ENCODE assay signal across 1 cellular context in the genomic region with DNA sequence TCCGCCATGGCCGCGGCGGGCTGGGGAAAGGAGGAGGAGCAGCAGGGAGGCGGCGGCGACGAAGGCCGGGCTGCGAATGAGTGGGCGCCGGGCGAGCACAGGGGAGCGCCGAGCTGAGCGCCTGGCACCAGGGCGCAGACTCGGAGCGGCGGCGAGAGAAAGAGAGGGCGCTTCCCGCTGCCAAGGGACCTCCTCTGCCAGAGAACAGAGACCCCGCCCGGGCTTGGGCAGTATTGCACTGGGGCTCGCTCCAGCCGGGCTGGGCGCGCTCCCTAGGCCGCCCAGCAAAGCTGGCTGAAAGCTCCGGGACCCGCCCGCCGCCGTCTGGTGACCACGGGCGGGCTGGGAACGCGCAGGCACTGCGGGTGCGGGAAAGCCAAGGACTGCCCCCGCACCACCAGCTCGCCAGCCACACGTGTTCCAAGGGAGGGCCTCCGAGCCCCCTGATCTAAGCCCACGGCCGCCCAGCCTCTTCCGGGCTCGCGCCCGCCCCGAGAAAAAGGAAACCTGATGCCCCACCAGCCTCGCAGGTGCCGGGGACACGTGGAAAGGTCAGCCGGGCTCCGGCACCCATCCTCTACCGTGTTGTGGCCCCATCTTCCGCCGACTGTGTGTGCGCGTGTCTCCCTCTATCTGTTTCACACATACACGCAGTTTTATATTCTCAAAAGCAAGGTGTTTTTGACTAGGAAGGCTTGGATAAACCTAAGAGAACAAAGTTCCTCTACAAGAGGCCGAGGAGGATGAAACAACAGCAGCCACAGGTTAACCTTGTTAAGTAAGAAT.
A peak's percentile ranks its signal among the peaks of the same experiment; 100 is the strongest.
TF ChIP-seq lines count a peak whose summit lies in the region.

A gene (minus strand): TSS at position 140 of the 786 bp plus-strand sequence. CDS start 132 bp downstream, at position 8.

TF ChIP-seq in HepG2, 621 proteins besides CTCF, POLR2A, EP300 and RAD21 (continued from another document and continues in another):
- TF ChIP-seq, protein P1, sequence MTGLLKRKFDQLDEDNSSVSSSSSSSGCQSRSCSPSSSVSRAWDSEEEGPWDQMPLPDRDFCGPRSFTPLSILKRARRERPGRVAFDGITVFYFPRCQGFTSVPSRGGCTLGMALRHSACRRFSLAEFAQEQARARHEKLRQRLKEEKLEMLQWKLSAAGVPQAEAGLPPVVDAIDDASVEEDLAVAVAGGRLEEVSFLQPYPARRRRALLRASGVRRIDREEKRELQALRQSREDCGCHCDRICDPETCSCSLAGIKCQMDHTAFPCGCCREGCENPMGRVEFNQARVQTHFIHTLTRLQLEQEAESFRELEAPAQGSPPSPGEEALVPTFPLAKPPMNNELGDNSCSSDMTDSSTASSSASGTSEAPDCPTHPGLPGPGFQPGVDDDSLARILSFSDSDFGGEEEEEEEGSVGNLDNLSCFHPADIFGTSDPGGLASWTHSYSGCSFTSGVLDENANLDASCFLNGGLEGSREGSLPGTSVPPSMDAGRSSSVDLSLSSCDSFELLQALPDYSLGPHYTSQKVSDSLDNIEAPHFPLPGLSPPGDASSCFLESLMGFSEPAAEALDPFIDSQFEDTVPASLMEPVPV (CRISPR knock-in tag; IDR thresholded peaks at IDR 0.05): peak; percentile 42; the same call in 1 of the 2 replicates
- TF ChIP-seq ZNF558 (CRISPR knock-in tag; IDR thresholded peaks at IDR 0.05; ENCODE audit: borderline replicate concordance) (0 out of 2 replicates have a peak, but pooled peaks have one; percentile 78), SP2 (CRISPR knock-in tag; IDR thresholded peaks at IDR 0.05) (peak; percentile 14; the same call in 1 of the 2 replicates), ZNF775 (CRISPR knock-in tag; IDR thresholded peaks at IDR 0.05; ENCODE audit: borderline replicate concordance) (no peak), CCDC6 (CRISPR knock-in tag; IDR thresholded peaks at IDR 0.05) (peak; percentile 88), ZKSCAN1 (IDR thresholded peaks at IDR 0.05; ENCODE audit: low read length) (0 out of 2 replicates have a peak, but pooled peaks have one; percentile 18), SIX4 (CRISPR knock-in tag; IDR thresholded peaks at IDR 0.05) (peak; percentile 96), CBX1 (IDR thresholded peaks at IDR 0.05; ENCODE audit: low read depth) (no peak), GLI4 (CRISPR knock-in tag; IDR thresholded peaks at IDR 0.05; ENCODE audit: borderline replicate concordance) (no peak; the same call in 1 of the 2 replicates), ZNF441 (CRISPR knock-in tag; IDR thresholded peaks at IDR 0.05; ENCODE audit: borderline replicate concordance) (peak; percentile 49; the same call in 1 of the 2 replicates), TMF1 (CRISPR knock-in tag; IDR thresholded peaks at IDR 0.05; ENCODE audit: low read depth) (peak; percentile 70; the same call in 1 of the 2 replicates), ZSCAN9 (CRISPR knock-in tag; IDR thresholded peaks at IDR 0.05; ENCODE audit: borderline replicate concordance) (peak; percentile 43; the same call in 1 of the 2 replicates), JDP2 (CRISPR knock-in tag; IDR thresholded peaks at IDR 0.05; ENCODE audit: borderline replicate concordance) (no peak; the same call in 1 of the 2 replicates), RORA (CRISPR knock-in tag; IDR thresholded peaks at IDR 0.05) (no peak), ZFX (CRISPR knock-in tag; IDR thresholded peaks at IDR 0.05; ENCODE audit: low read depth) (peak; percentile 60; the same call in 1 of the 2 replicates), CBX5 (CRISPR knock-in tag; IDR thresholded peaks at IDR 0.05; ENCODE audit: borderline replicate concordance) (0 out of 2 replicates have a peak, but pooled peaks have one; percentile 39), YEATS2 (CRISPR knock-in tag; IDR thresholded peaks at IDR 0.05; ENCODE audit: borderline replicate concordance) (no peak; the same call in 1 of the 2 replicates), ONECUT2 (CRISPR knock-in tag; IDR thresholded peaks at IDR 0.05) (0 out of 2 replicates have a peak, but pooled peaks have one; percentile 17), SMARCE1 (IDR thresholded peaks at IDR 0.05; ENCODE audit: borderline replicate concordance) (no peak), TCF12 (IDR thresholded peaks at IDR 0.05) (no peak), TCF12 (CRISPR knock-in tag; IDR thresholded peaks at IDR 0.05) (0 out of 2 replicates have a peak, but pooled peaks have one; percentile 62), KLF6 (CRISPR knock-in tag; IDR thresholded peaks at IDR 0.05) (peak; percentile 69; the same call in 1 of the 2 replicates), NFE2L1 (CRISPR knock-in tag; IDR thresholded peaks at IDR 0.05; ENCODE audit: borderline replicate concordance) (no peak), ZNF510 (CRISPR knock-in tag; IDR thresholded peaks at IDR 0.05; ENCODE audit: low read depth) (peak; percentile 74; the same call in 1 of the 2 replicates), TOE1 (CRISPR knock-in tag; IDR thresholded peaks at IDR 0.05) (peak; percentile 18), RFXAP (CRISPR knock-in tag; IDR thresholded peaks at IDR 0.05; ENCODE audit: borderline replicate concordance) (peak; percentile 74), ZNF552 (CRISPR knock-in tag; IDR thresholded peaks at IDR 0.05; ENCODE audit: borderline replicate concordance) (no peak; the same call in 1 of the 2 replicates)
- TF ChIP-seq, protein P2, sequence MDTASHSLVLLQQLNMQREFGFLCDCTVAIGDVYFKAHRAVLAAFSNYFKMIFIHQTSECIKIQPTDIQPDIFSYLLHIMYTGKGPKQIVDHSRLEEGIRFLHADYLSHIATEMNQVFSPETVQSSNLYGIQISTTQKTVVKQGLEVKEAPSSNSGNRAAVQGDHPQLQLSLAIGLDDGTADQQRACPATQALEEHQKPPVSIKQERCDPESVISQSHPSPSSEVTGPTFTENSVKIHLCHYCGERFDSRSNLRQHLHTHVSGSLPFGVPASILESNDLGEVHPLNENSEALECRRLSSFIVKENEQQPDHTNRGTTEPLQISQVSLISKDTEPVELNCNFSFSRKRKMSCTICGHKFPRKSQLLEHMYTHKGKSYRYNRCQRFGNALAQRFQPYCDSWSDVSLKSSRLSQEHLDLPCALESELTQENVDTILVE (CRISPR knock-in tag; IDR thresholded peaks at IDR 0.05): no peak; the same call in 1 of the 2 replicates
- TF ChIP-seq, protein P3, sequence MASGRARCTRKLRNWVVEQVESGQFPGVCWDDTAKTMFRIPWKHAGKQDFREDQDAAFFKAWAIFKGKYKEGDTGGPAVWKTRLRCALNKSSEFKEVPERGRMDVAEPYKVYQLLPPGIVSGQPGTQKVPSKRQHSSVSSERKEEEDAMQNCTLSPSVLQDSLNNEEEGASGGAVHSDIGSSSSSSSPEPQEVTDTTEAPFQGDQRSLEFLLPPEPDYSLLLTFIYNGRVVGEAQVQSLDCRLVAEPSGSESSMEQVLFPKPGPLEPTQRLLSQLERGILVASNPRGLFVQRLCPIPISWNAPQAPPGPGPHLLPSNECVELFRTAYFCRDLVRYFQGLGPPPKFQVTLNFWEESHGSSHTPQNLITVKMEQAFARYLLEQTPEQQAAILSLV (CRISPR knock-in tag; IDR thresholded peaks at IDR 0.05; ENCODE audit: borderline replicate concordance): peak; percentile 80; the same call in 1 of the 2 replicates
- TF ChIP-seq, protein P4, sequence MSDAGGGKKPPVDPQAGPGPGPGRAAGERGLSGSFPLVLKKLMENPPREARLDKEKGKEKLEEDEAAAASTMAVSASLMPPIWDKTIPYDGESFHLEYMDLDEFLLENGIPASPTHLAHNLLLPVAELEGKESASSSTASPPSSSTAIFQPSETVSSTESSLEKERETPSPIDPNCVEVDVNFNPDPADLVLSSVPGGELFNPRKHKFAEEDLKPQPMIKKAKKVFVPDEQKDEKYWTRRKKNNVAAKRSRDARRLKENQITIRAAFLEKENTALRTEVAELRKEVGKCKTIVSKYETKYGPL (CRISPR knock-in tag; IDR thresholded peaks at IDR 0.05): no peak
- TF ChIP-seq, protein P5, sequence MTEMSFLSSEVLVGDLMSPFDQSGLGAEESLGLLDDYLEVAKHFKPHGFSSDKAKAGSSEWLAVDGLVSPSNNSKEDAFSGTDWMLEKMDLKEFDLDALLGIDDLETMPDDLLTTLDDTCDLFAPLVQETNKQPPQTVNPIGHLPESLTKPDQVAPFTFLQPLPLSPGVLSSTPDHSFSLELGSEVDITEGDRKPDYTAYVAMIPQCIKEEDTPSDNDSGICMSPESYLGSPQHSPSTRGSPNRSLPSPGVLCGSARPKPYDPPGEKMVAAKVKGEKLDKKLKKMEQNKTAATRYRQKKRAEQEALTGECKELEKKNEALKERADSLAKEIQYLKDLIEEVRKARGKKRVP (CRISPR knock-in tag; IDR thresholded peaks at IDR 0.05): peak in 1 of 2 experiments; percentile 58; a peak in 1 of 4 replicates
- TF ChIP-seq, protein P6, sequence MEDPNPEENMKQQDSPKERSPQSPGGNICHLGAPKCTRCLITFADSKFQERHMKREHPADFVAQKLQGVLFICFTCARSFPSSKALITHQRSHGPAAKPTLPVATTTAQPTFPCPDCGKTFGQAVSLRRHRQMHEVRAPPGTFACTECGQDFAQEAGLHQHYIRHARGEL (CRISPR knock-in tag; IDR thresholded peaks at IDR 0.05): peak; percentile 52; the same call in 1 of the 2 replicates
- TF ChIP-seq, protein P7, sequence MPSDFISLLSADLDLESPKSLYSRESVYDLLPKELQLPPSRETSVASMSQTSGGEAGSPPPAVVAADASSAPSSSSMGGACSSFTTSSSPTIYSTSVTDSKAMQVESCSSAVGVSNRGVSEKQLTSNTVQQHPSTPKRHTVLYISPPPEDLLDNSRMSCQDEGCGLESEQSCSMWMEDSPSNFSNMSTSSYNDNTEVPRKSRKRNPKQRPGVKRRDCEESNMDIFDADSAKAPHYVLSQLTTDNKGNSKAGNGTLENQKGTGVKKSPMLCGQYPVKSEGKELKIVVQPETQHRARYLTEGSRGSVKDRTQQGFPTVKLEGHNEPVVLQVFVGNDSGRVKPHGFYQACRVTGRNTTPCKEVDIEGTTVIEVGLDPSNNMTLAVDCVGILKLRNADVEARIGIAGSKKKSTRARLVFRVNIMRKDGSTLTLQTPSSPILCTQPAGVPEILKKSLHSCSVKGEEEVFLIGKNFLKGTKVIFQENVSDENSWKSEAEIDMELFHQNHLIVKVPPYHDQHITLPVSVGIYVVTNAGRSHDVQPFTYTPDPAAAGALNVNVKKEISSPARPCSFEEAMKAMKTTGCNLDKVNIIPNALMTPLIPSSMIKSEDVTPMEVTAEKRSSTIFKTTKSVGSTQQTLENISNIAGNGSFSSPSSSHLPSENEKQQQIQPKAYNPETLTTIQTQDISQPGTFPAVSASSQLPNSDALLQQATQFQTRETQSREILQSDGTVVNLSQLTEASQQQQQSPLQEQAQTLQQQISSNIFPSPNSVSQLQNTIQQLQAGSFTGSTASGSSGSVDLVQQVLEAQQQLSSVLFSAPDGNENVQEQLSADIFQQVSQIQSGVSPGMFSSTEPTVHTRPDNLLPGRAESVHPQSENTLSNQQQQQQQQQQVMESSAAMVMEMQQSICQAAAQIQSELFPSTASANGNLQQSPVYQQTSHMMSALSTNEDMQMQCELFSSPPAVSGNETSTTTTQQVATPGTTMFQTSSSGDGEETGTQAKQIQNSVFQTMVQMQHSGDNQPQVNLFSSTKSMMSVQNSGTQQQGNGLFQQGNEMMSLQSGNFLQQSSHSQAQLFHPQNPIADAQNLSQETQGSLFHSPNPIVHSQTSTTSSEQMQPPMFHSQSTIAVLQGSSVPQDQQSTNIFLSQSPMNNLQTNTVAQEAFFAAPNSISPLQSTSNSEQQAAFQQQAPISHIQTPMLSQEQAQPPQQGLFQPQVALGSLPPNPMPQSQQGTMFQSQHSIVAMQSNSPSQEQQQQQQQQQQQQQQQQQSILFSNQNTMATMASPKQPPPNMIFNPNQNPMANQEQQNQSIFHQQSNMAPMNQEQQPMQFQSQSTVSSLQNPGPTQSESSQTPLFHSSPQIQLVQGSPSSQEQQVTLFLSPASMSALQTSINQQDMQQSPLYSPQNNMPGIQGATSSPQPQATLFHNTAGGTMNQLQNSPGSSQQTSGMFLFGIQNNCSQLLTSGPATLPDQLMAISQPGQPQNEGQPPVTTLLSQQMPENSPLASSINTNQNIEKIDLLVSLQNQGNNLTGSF (CRISPR knock-in tag; IDR thresholded peaks at IDR 0.05): no peak
- TF ChIP-seq, protein P8, sequence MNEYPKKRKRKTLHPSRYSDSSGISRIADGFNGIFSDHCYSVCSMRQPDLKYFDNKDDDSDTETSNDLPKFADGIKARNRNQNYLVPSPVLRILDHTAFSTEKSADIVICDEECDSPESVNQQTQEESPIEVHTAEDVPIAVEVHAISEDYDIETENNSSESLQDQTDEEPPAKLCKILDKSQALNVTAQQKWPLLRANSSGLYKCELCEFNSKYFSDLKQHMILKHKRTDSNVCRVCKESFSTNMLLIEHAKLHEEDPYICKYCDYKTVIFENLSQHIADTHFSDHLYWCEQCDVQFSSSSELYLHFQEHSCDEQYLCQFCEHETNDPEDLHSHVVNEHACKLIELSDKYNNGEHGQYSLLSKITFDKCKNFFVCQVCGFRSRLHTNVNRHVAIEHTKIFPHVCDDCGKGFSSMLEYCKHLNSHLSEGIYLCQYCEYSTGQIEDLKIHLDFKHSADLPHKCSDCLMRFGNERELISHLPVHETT (CRISPR knock-in tag; conservative IDR thresholded peaks at IDR 0.05): peak; percentile 21; the same call in 1 of the 2 replicates
- TF ChIP-seq, protein P9, sequence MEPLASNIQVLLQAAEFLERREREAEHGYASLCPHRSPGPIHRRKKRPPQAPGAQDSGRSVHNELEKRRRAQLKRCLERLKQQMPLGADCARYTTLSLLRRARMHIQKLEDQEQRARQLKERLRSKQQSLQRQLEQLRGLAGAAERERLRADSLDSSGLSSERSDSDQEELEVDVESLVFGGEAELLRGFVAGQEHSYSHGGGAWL (CRISPR knock-in tag; IDR thresholded peaks at IDR 0.05): peak; percentile 75; the same call in 1 of the 2 replicates
- TF ChIP-seq, protein P10, sequence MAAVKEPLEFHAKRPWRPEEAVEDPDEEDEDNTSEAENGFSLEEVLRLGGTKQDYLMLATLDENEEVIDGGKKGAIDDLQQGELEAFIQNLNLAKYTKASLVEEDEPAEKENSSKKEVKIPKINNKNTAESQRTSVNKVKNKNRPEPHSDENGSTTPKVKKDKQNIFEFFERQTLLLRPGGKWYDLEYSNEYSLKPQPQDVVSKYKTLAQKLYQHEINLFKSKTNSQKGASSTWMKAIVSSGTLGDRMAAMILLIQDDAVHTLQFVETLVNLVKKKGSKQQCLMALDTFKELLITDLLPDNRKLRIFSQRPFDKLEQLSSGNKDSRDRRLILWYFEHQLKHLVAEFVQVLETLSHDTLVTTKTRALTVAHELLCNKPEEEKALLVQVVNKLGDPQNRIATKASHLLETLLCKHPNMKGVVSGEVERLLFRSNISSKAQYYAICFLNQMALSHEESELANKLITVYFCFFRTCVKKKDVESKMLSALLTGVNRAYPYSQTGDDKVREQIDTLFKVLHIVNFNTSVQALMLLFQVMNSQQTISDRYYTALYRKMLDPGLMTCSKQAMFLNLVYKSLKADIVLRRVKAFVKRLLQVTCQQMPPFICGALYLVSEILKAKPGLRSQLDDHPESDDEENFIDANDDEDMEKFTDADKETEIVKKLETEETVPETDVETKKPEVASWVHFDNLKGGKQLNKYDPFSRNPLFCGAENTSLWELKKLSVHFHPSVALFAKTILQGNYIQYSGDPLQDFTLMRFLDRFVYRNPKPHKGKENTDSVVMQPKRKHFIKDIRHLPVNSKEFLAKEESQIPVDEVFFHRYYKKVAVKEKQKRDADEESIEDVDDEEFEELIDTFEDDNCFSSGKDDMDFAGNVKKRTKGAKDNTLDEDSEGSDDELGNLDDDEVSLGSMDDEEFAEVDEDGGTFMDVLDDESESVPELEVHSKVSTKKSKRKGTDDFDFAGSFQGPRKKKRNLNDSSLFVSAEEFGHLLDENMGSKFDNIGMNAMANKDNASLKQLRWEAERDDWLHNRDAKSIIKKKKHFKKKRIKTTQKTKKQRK (IDR thresholded peaks at IDR 0.05; ENCODE audit: low read length): no peak
